Comparison of ENCODE assay signal across 1 cellular context in the genomic region with DNA sequence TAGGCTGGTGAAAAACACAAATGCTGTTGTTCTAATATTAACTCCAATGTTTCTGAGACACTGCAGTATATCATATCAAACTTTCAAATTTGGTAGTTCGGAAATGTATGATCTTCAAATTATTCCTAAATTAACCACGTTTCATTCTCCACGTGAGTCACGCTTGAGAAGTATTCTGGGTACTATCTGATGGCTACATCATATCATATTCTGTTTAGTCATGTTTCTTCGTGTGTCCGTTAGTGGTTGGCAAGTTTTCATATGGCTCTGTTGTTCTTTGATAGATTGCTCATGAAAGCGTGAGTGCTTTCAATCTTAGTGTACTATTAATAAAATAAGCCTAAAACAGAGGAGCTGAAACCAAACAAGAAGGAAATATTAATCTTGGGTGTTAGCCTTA.
TF ChIP-seq lines count a peak whose summit lies in the region.

No MANE protein-coding gene starts in this region.

TF ChIP-seq in SK-N-SH, 30 proteins besides CTCF, POLR2A, EP300 and RAD21 (continued from another document):
- TF ChIP-seq, protein P1, sequence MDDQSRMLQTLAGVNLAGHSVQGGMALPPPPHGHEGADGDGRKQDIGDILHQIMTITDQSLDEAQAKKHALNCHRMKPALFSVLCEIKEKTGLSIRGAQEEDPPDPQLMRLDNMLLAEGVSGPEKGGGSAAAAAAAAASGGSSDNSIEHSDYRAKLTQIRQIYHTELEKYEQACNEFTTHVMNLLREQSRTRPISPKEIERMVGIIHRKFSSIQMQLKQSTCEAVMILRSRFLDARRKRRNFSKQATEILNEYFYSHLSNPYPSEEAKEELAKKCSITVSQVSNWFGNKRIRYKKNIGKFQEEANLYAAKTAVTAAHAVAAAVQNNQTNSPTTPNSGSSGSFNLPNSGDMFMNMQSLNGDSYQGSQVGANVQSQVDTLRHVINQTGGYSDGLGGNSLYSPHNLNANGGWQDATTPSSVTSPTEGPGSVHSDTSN (IDR thresholded peaks at IDR 0.05): peak; percentile 69
- TF ChIP-seq YY1 (IDR thresholded peaks at IDR 0.05; ENCODE audit: low read depth): no peak
